ENCODE assay signal across 2 cellular contexts in genomic region chr6:150895898-150896632, GRCh38.
TF ChIP-seq lines count a peak whose summit lies in the region.

No MANE protein-coding gene starts in this region.

TF ChIP-seq in IMR-90, 13 proteins besides CTCF, POLR2A, EP300 and RAD21:
- no peak for TF ChIP-seq RFX5 (IDR thresholded peaks at IDR 0.05; ENCODE audit: low read depth, low read length)
- TF ChIP-seq RCOR1 (IDR thresholded peaks at IDR 0.05; ENCODE audit: insufficient replicate concordance, low read length) = no peak
- TF ChIP-seq CHD1 (IDR thresholded peaks at IDR 0.05; ENCODE audit: low read depth, low read length) = no peak
- TF ChIP-seq CEBPB (IDR thresholded peaks at IDR 0.05; ENCODE audit: low read depth, low read length) = no peak

TF ChIP-seq in K562, 482 proteins besides CTCF, POLR2A, EP300 and RAD21:
- TF ChIP-seq TFE3 (CRISPR knock-in tag; IDR thresholded peaks at IDR 0.05) = peak; percentile 85
- 0 out of 2 replicates have a peak, but pooled peaks have one; percentile 22 for TF ChIP-seq CBFA2T3 (IDR thresholded peaks at IDR 0.05)
- peak; percentile 21; the same call in 1 of the 2 replicates for TF ChIP-seq PKNOX1 (IDR thresholded peaks at IDR 0.05)
- TF ChIP-seq POLR2H (tag; IDR thresholded peaks at IDR 0.05; ENCODE audit: low read depth) = no peak
- TF ChIP-seq TAL1 (IDR thresholded peaks at IDR 0.05) = 0 out of 2 replicates have a peak, but pooled peaks have one; percentile 9
- TF ChIP-seq ZNF407 (IDR thresholded peaks at IDR 0.05; ENCODE audit: low read depth) = no peak
